In genomic region chr22:25694167-25694907, GRCh38 we compare ENCODE assay signal across 18 cellular contexts. TPM values are rescaled to one million over a fixed set of nuclear protein-coding genes. Genes with fewer than 3 reads are reported as not detected.
DNase-seq lines count a peak whose midpoint lies in the region; ATAC-seq and TF ChIP-seq lines count a peak whose summit lies in the region.
"Had no signal": no experiment of that assay in that cellular context is flagged by ENCODE, and none has a peak within 500 bp of the region (broad histone marks: within the 10 kb centered on the region; RNA-seq: fewer than 3 reads in every experiment).

No MANE protein-coding gene starts in this region.

- H3K27me3 Mint-ChIP-seq in stimulated activated naive CD8-positive, alpha-beta T cell treated with anti-CD3 and anti-CD28 coated beads, Interleukin-15, amount 100 ng/mL, for 72 hours: no peaks in the 10 kb centered on the region
- no peaks in the 10 kb centered on the region for H3K27me3 Mint-ChIP-seq in activated T-helper 2 cell treated with anti-CD3 and anti-CD28 coated beads, Interferon-gamma antibody, Interleukin-2, Interleukin-4, amounts not matched to agents 10 μg/mL and 5 μg/mL and 100 μg/mL, durations not matched to agents 14 hours and 24 hours and 36 hours (ENCODE audit: low read depth)
- H3K27me3 Mint-ChIP-seq in neural progenitor cell (ENCODE audit: insufficient read depth, low read depth): peaks cover 2% of the 10 kb centered on the region
- H3K27me3 Mint-ChIP-seq: CD4-positive, CD25-positive, alpha-beta regulatory T cell; IgD-negative memory B cell had no signal

- peaks cover 2% of the 10 kb centered on the region for H3K4me1 ChIP-seq in neural progenitor cell
- H3K4me1 ChIP-seq: Caco-2, SJSA1 had no signal

- H3K4me3 Mint-ChIP-seq in stimulated activated naive CD8-positive, alpha-beta T cell treated with anti-CD3 and anti-CD28 coated beads, Interleukin-15, amount 100 ng/mL, for 72 hours: no peak overlapping the region
- H3K4me3 Mint-ChIP-seq in activated T-helper 2 cell treated with anti-CD3 and anti-CD28 coated beads, Interferon-gamma antibody, Interleukin-2, Interleukin-4, amounts not matched to agents 10 μg/mL and 5 μg/mL and 100 μg/mL, durations not matched to agents 14 hours and 24 hours and 36 hours (ENCODE audit: low read depth): no peak overlapping the region
- H3K4me3 Mint-ChIP-seq in neural progenitor cell: no peak overlapping the region
- H3K4me3 Mint-ChIP-seq: CD4-positive, CD25-positive, alpha-beta regulatory T cell; IgD-negative memory B cell had no signal

- H3K27ac Mint-ChIP-seq in stimulated activated naive CD8-positive, alpha-beta T cell treated with anti-CD3 and anti-CD28 coated beads, Interleukin-15, amount 100 ng/mL, for 72 hours: peak overlapping the region; percentile 22 to 27
- peak overlapping the region; percentile 44 for H3K27ac Mint-ChIP-seq in activated T-helper 2 cell treated with anti-CD3 and anti-CD28 coated beads, Interferon-gamma antibody, Interleukin-2, Interleukin-4, amounts not matched to agents 10 μg/mL and 5 μg/mL and 100 μg/mL, durations not matched to agents 14 hours and 24 hours and 36 hours
- H3K27ac Mint-ChIP-seq in neural progenitor cell: peak overlapping the region; percentile 35
- H3K27ac Mint-ChIP-seq: IgD-negative memory B cell had no signal

- intact Hi-C loops in activated T-helper 2 cell treated with anti-CD3 and anti-CD28 coated beads, Interferon-gamma antibody, Interleukin-2, Interleukin-4, amounts not matched to agents 10 μg/mL and 5 μg/mL and 100 μg/mL, durations not matched to agents 14 hours and 24 hours and 36 hours (cut with micrococcal nuclease): no loop called here

- ATAC-seq in stimulated activated naive CD8-positive, alpha-beta T cell treated with anti-CD3 and anti-CD28 coated beads, Interleukin-15, amount 100 ng/mL, for 72 hours: no peak
- ATAC-seq in stimulated activated naive CD8-positive, alpha-beta T cell treated with anti-CD3 and anti-CD28 coated beads, Interleukin-15, Interleukin-2, amounts not matched to agents 100 U/mL and 50 U/mL, for 24 hours: no peak
- ATAC-seq in HG03571 (IDR thresholded peaks at IDR 0.05; ENCODE audit: unreplicated experiment): no peak
- ATAC-seq in GM18502 (IDR thresholded peaks at IDR 0.05; ENCODE audit: poor library complexity, unreplicated experiment): no peak
- ATAC-seq: PC-3 had no signal

- H3K27ac ChIP-seq in neural progenitor cell: no peak overlapping the region
- H3K27ac ChIP-seq: RWPE1, SJSA1 had no signal

- H3K9me3 Mint-ChIP-seq in stimulated activated naive CD8-positive, alpha-beta T cell treated with anti-CD3 and anti-CD28 coated beads, Interleukin-15, amount 100 ng/mL, for 72 hours: no peaks in the 10 kb centered on the region
- no peaks in the 10 kb centered on the region for H3K9me3 Mint-ChIP-seq in activated T-helper 2 cell treated with anti-CD3 and anti-CD28 coated beads, Interferon-gamma antibody, Interleukin-2, Interleukin-4, amounts not matched to agents 10 μg/mL and 5 μg/mL and 100 μg/mL, durations not matched to agents 14 hours and 24 hours and 36 hours
- no peaks in the 10 kb centered on the region for H3K9me3 Mint-ChIP-seq in neural progenitor cell
- H3K9me3 Mint-ChIP-seq: CD4-positive, CD25-positive, alpha-beta regulatory T cell; IgD-negative memory B cell had no signal

- H2AFZ ChIP-seq in neural progenitor cell (replicated peaks): no peak overlapping the region

- no peaks in the 10 kb centered on the region for H3F3A ChIP-seq in neural progenitor cell (ENCODE audit: low read depth)

- H3K36me3 ChIP-seq in neural progenitor cell: no peaks in the 10 kb centered on the region

- no peak for TF ChIP-seq CTCF in neural progenitor cell (IDR thresholded peaks at IDR 0.05)

- no peak overlapping the region for H3K4me3 ChIP-seq in neural progenitor cell
- H3K4me3 ChIP-seq: SJSA1 had no signal

- H3K27me3 ChIP-seq in neural progenitor cell: no peaks in the 10 kb centered on the region
- H3K27me3 ChIP-seq: SJSA1 had no signal

- H3K4me2 ChIP-seq in neural progenitor cell: no peak overlapping the region

- H4K20me1 ChIP-seq in neural progenitor cell (ENCODE audit: low read depth): no peaks in the 10 kb centered on the region

- H3K9ac ChIP-seq in neural progenitor cell: no peak overlapping the region

- H3K79me2 ChIP-seq in neural progenitor cell (ENCODE audit: low read depth): no peaks in the 10 kb centered on the region

- H3K4me1 Mint-ChIP-seq in stimulated activated naive CD8-positive, alpha-beta T cell treated with anti-CD3 and anti-CD28 coated beads, Interleukin-15, amount 100 ng/mL, for 72 hours: peaks cover 7% of the 10 kb centered on the region
- H3K4me1 Mint-ChIP-seq in activated T-helper 2 cell treated with anti-CD3 and anti-CD28 coated beads, Interferon-gamma antibody, Interleukin-2, Interleukin-4, amounts not matched to agents 10 μg/mL and 5 μg/mL and 100 μg/mL, durations not matched to agents 14 hours and 24 hours and 36 hours (ENCODE audit: low read depth): peaks cover 17% of the 10 kb centered on the region
- peaks cover 16% of the 10 kb centered on the region for H3K4me1 Mint-ChIP-seq in neural progenitor cell
- H3K4me1 Mint-ChIP-seq: CD4-positive, CD25-positive, alpha-beta regulatory T cell had no signal

- no peaks in the 10 kb centered on the region for H3K9me3 ChIP-seq in neural progenitor cell (ENCODE audit: low read depth)
- H3K9me3 ChIP-seq: Caco-2, SJSA1 had no signal

- no peak for DNase-seq in stimulated activated naive CD8-positive, alpha-beta T cell treated with anti-CD3 and anti-CD28 coated beads, Interleukin-15, amount 100 ng/mL, for 72 hours
- no peak for DNase-seq in stimulated activated naive CD8-positive, alpha-beta T cell treated with anti-CD3 and anti-CD28 coated beads, Interleukin-15, Interleukin-2, amounts not matched to agents 100 U/mL and 50 U/mL, for 24 hours
- DNase-seq in activated T-helper 2 cell treated with anti-CD3 and anti-CD28 coated beads, Interferon-gamma antibody, Interleukin-2, Interleukin-4, amounts not matched to agents 10 μg/mL and 5 μg/mL and 100 μg/mL, durations not matched to agents 14 hours and 24 hours and 36 hours (ENCODE audit: low spot score): no peak
- DNase-seq in neural progenitor cell (ENCODE audit: low spot score) (no peak), amygdala (lab: John Stamatoyannopoulos, UW) (no peak)
- DNase-seq: ACHN; Caco-2; CD4-positive, CD25-positive, alpha-beta regulatory T cell; DMS153; NCI-H2029; NCI-H2171 treated with DMSO at 0.1 percent for 48 hours; NCI-H774; PC-3 had no signal

- H3K36me3 Mint-ChIP-seq in activated T-helper 2 cell treated with anti-CD3 and anti-CD28 coated beads, Interferon-gamma antibody, Interleukin-2, Interleukin-4, amounts not matched to agents 10 μg/mL and 5 μg/mL and 100 μg/mL, durations not matched to agents 14 hours and 24 hours and 36 hours (ENCODE audit: low read depth): peaks cover 70% of the 10 kb centered on the region
- peaks cover 5% of the 10 kb centered on the region for H3K36me3 Mint-ChIP-seq in neural progenitor cell

RNA-seq across cellular contexts. Expression of gene MYO18B, which starts 47.7 kb away (rescaled TPM):
- total RNA-seq in activated T-helper 2 cell treated with anti-CD3 and anti-CD28 coated beads, Interferon-gamma antibody, Interleukin-2, Interleukin-4, amounts not matched to agents 10 μg/mL and 5 μg/mL and 100 μg/mL, durations not matched to agents 14 hours and 24 hours and 36 hours: 6.0 and 6.1 TPM in 2 replicates
- 0.09 TPM in 1 of 2 replicates, not detected in the other for total RNA-seq in neural progenitor cell (ENCODE audit: low replicate concordance)
- total RNA-seq: PC-3 had no signal
